10 cellular contexts compared by ENCODE assay signal in the genomic region with DNA sequence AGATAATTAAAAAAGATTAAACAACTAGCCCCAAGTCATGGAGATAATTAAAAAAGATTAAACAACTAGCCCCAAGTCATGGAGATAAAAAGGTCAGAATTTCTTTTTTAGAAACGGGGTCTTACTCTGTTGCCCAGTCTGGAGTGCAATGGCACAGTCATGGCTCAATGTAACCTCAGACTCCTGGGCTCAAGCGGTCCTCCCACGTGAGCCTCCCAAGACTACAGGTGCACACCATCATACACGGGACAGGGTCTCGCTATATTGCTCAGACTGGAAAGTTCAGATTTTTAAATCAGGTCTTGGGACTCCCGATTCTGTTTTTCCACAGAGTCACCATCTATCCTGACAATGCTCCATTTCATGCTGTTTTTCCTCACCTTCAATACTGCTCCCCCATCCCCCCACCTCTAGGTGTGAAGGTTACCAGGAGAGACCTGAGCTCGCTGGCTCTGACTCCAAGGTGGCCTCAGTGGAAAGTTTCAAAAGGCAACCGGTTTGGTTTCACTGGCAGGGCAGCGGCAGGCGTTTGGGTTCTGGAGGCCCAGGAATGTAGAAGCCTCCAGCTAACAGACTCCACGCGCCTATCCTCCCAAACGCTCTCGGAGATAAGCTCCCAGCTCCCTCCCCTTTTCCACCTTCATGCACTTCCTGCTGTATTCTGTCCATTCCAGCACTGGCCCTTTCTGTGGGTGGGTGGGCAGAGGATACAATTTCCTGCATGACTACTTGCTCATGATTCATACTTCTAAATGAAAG. TPM values are rescaled to one million over a fixed set of nuclear protein-coding genes. Genes with fewer than 3 reads are reported as not detected.
DNase-seq lines count a peak whose midpoint lies in the region; ATAC-seq and TF ChIP-seq lines count a peak whose summit lies in the region.
"Had no signal": no experiment of that assay in that cellular context is flagged by ENCODE, and none has a peak within 500 bp of the region (broad histone marks: within the 10 kb centered on the region; RNA-seq: fewer than 3 reads in every experiment).

No MANE protein-coding gene starts in this region.

- TF ChIP-seq POLR2A in HCT116 (IDR thresholded peaks at IDR 0.05; ENCODE audit: borderline replicate concordance, extremely low read depth, insufficient read depth, insufficient read length) (no peak), adrenal gland (IDR thresholded peaks at IDR 0.05) (no peak), spleen (IDR thresholded peaks at IDR 0.05) (no peak)

- H3K36me3 ChIP-seq in HCT116 (ENCODE audit: control insufficient read depth in 1 of 2, insufficient read depth in 2 of 2, low read length in 2 of 2), result no peaks in the 10 kb centered on the region; a peak in 1 of 4 replicates
- no peaks in the 10 kb centered on the region for H3K36me3 ChIP-seq in adrenal gland (replicated peaks in 1 of 2)
- peaks cover 0 to 1% (median 0%) of the 10 kb centered on the region in 6 donors for H3K36me3 ChIP-seq in spleen

- peaks cover 10% of the 10 kb centered on the region; the same call in 1 of the 2 replicates for H3K79me2 ChIP-seq in HCT116 (ENCODE audit: insufficient read depth, low read length)

- H3K4me1 ChIP-seq in HCT116 (ENCODE audit: control insufficient read depth in 1 of 2, insufficient read depth in 2 of 2, low read length in 2 of 2), result peaks cover 28 to 53% of the 10 kb centered on the region in 2 experiments
- peaks cover 6 to 32% of the 10 kb centered on the region in 2 donors for H3K4me1 ChIP-seq in adrenal gland (replicated peaks in 1 of 2)
- peaks cover 22 to 100% (median 83%) of the 10 kb centered on the region in 6 donors for H3K4me1 ChIP-seq in spleen

- H3K27ac ChIP-seq in HCT116 (ENCODE audit: low read depth, low read length), result no peak overlapping the region
- H3K27ac ChIP-seq in adrenal gland, result peak overlapping the region in 3 of 5 donors; percentile 12 to 47 (median 18)
- H3K27ac ChIP-seq in spleen, result peak overlapping the region; percentile 40 to 98 (median 95)

- H2AFZ ChIP-seq in HCT116 (ENCODE audit: low read depth, low read length, poor library complexity, severe bottlenecking), result no peak overlapping the region

- H3K4me2 ChIP-seq in HCT116 (ENCODE audit: low read length), result no peak overlapping the region; the same call in 1 of the 2 replicates

- H3K9me2 ChIP-seq in HCT116 (ENCODE audit: insufficient read depth), result no peaks in the 10 kb centered on the region

- intact Hi-C loops in HCT116 (cut with micrococcal nuclease), result no loop called here
- intact Hi-C loops in adrenal gland (cut with DNase I), result loop anchor here in 1 of 2 donors (5.0 kb wide), 1 partner anchor 80 kb away; no protein-coding TSS in a partner anchor
- intact Hi-C loops in spleen (cut with DNase I; ENCODE audit: low total_unique reads), result no loop called here

- no TSS peak for BruUV-seq in HCT116 (replicated peaks; lab: Mats Ljungman, UMichigan)

- TF ChIP-seq CTCF in HCT116 (IDR thresholded peaks at IDR 0.05 in 2 of 3, conservative IDR thresholded peaks at IDR 0.05 in 1 of 3; ENCODE audit: borderline replicate concordance in 1 of 3, insufficient read depth in 1 of 3, low read depth in 2 of 3, low read length in 2 of 3) (no peak), adrenal gland (IDR thresholded peaks at IDR 0.05) (no peak), spleen (IDR thresholded peaks at IDR 0.05 in 8 of 11, conservative IDR thresholded peaks at IDR 0.05 in 3 of 11) (no peak)

- no peaks in the 10 kb centered on the region for H3K27me3 ChIP-seq in HCT116 (ENCODE audit: insufficient read depth, low read length)
- no peaks in the 10 kb centered on the region for H3K27me3 ChIP-seq in adrenal gland
- peaks cover 0 to 46% (median 17%) of the 10 kb centered on the region in 7 donors for H3K27me3 ChIP-seq in spleen (replicated peaks in 1 of 7)

- no peak overlapping the region for H3K4me3 ChIP-seq in HCT116 (replicated peaks in 1 of 2; ENCODE audit: low read depth in 1 of 2, low read length in 2 of 2)
- H3K4me3 ChIP-seq in adrenal gland, result no peak overlapping the region
- H3K4me3 ChIP-seq in spleen, result peak overlapping the region in 5 of 8 donors; percentile 3 to 81 (median 11)

- POLR2A ChIA-PET in HCT116 (lab: Charles Lee), result no interaction called here

- RAD21 ChIA-PET in HCT116 (lab: Charles Lee; ENCODE audit: low non-redundant PET in 1 of 2, low total read pairs in 2 of 2, uncharacterized antibody in 2 of 2, unreplicated experiment in 2 of 2), result no interaction called here

- no peak for ATAC-seq in HCT116

- no peak overlapping the region for H3K9ac ChIP-seq in HCT116 (ENCODE audit: low read length)

- TF ChIP-seq RAD21 in HCT116 (IDR thresholded peaks at IDR 0.05; ENCODE audit: low read depth), result no peak

- CTCF ChIA-PET in HCT116 (lab: Charles Lee), result interaction anchor here (1.7 kb wide), 1 partner anchor 14 kb away, joined by 6 read pairs; a partner anchor contains a TSS

- H3K9me3 ChIP-seq in HCT116 (ENCODE audit: control insufficient read depth in 1 of 2, insufficient read depth in 1 of 2, low read depth in 1 of 2, low read length in 2 of 2), result no peaks in the 10 kb centered on the region
- no peaks in the 10 kb centered on the region for H3K9me3 ChIP-seq in adrenal gland (replicated peaks in 1 of 3)
- no peaks in the 10 kb centered on the region for H3K9me3 ChIP-seq in spleen

- H4K20me1 ChIP-seq in HCT116 (ENCODE audit: insufficient read depth), result no peaks in the 10 kb centered on the region

- WGBS in adrenal gland, 4 donors, result 65 to 80% (median 77%) methylated on average over 14 of the region's 14 CpGs
- 59 to 81% (median 77%) methylated on average over 14 of the region's 14 CpGs for WGBS in spleen, 5 donors

- DNase-seq in HCT116 (ENCODE audit: low read depth, low spot score) (no peak), adrenal gland (peak in 1 of 7 donors; percentile 34), iris pigment epithelial cell (ENCODE audit: low read depth) (peak; percentile 66), spleen (no peak), ecto neural progenitor cell (ENCODE audit: low spot score) (no peak), nucleus accumbens (lab: John Stamatoyannopoulos, UW) (no peak)
- no peak for DNase-seq in activated naive CD4-positive, alpha-beta T cell (lab: John Stamatoyannopoulos, UW)
- DNase-seq: activated CD4-positive, alpha-beta T cell treated with anti-CD3 and anti-CD28 coated beads for 4 hours; COR-L47; NCI-H2171 treated with DMSO at 0.1 percent for 48 hours had no signal

TF ChIP-seq in HCT116, 20 proteins besides CTCF, POLR2A, EP300 and RAD21:
- TF ChIP-seq TCF7L2 (IDR thresholded peaks at IDR 0.05; ENCODE audit: borderline replicate concordance, extremely low read depth, insufficient read depth, insufficient read length), result no peak
- no peak for TF ChIP-seq YY1 (IDR thresholded peaks at IDR 0.05; ENCODE audit: extremely low read depth, insufficient replicate concordance, low read depth, low read length)
- TF ChIP-seq EGR1 (IDR thresholded peaks at IDR 0.05; ENCODE audit: low read depth), result 0 out of 2 replicates have a peak, but pooled peaks have one; percentile 16

RNA-seq across cellular contexts. Expression of a gene that starts 2.9 kb away (rescaled TPM):
- total RNA-seq in HCT116 (2021; ENCODE audit: unreplicated experiment) (25.4 TPM), adrenal gland (10 to 100 TPM; 14.0 to 31.6 (median 27.8) TPM), spleen (100 to 1,000 TPM in 2 of 7 donors, 10 to 100 TPM in 5; 59.7 to 205 (median 70.3) TPM)
- 24.7 and 27.8 TPM in 2 replicates for polyA plus RNA-seq in HCT116 (2012)
- polyA plus RNA-seq in adrenal gland (10 to 100 TPM in 2 of 3 donors, 1 to 10 TPM in 1; 4.4 to 23.4 (median 14.6) TPM), spleen (10 to 100 TPM in 2 of 3 donors, 1 to 10 TPM in 1; 6.1 to 37.2 (median 16.5) TPM)

RNA-seq across cellular contexts. Expression of a gene that starts 15.0 kb away (rescaled TPM):
- total RNA-seq in HCT116 (2021; ENCODE audit: unreplicated experiment) (24.2 TPM), adrenal gland (10 to 100 TPM; 17.0 to 49.5 (median 20.3) TPM), spleen (10 to 100 TPM; 13.6 to 32.2 (median 22.5) TPM)
- 29.8 and 31.9 TPM in 2 replicates for polyA plus RNA-seq in HCT116 (2012)
- polyA plus RNA-seq in adrenal gland (10 to 100 TPM in 2 of 3 donors, 1 to 10 TPM in 1; 9.2 to 39.5 (median 25.5) TPM), spleen (10 to 100 TPM; 13.7 to 17.7 (median 15.8) TPM)

RNA-seq across cellular contexts. Expression of a gene that starts 28.9 kb away (rescaled TPM):
- total RNA-seq in HCT116 (2021; ENCODE audit: unreplicated experiment), result 1.4 TPM
- 1.2 and 1.5 TPM in 2 replicates for polyA plus RNA-seq in HCT116 (2012)
- 1 to 10 TPM; 1.1 to 4.8 (median 3.1) TPM for total RNA-seq in adrenal gland
- 10 to 100 TPM in 1 of 3 donors, 1 to 10 TPM in 2; 1.5 to 10.6 (median 5.3) TPM for polyA plus RNA-seq in adrenal gland
- 10 to 100 TPM in 3 of 7 donors, 1 to 10 TPM in 4; 4.6 to 19.8 (median 9.3) TPM for total RNA-seq in spleen
- polyA plus RNA-seq in spleen, result 1 to 10 TPM; 2.4 to 4.9 (median 3.9) TPM

RNA-seq across cellular contexts. Expression of a gene that starts 56.7 kb away (rescaled TPM):
- total RNA-seq in HCT116 (2021; ENCODE audit: unreplicated experiment) (31.1 TPM), adrenal gland (10 to 100 TPM; 14.7 to 42.4 (median 23.9) TPM), spleen (10 to 100 TPM; 20.7 to 37.8 (median 25.6) TPM)
- 14.5 and 19.4 TPM in 2 replicates for polyA plus RNA-seq in HCT116 (2012)
- polyA plus RNA-seq in adrenal gland (10 to 100 TPM in 2 of 3 donors, 1 to 10 TPM in 1; 6.7 to 11.9 (median 10.5) TPM), spleen (1 to 10 TPM; 3.7 to 7.8 (median 3.7) TPM)

Comparison
In these comparisons a context has a peak if more than half of its experiments do, and no peak if none do; other contexts are left out.
1. H3K4me3 ChIP-seq: peak in spleen (5 of 8); none in HCT116 (0 of 2) and adrenal gland (0 of 4).